In genomic region chr2:180449171-180449570, GRCh38 we compare ENCODE assay signal across 14 cellular contexts.
"Had no signal": no experiment of that assay in that cellular context is flagged by ENCODE, and none has a peak within 500 bp of the region (broad histone marks: within the 10 kb centered on the region; RNA-seq: fewer than 3 reads in every experiment).

No MANE protein-coding gene starts in this region.

- H3K27me3 ChIP-seq: left lung, neural progenitor cell, thyroid gland, upper lobe of right lung had no signal

- ATAC-seq: esophagus mucosa; left lung; naive thymus-derived CD8-positive, alpha-beta T cell; stimulated activated naive CD8-positive, alpha-beta T cell treated with anti-CD3 and anti-CD28 coated beads, Interleukin-15, Interleukin-2, amounts not matched to agents 100 U/mL and 50 U/mL, for 24 hours; T-cell; upper lobe of right lung had no signal

- H3K36me3 ChIP-seq: left lung, neural progenitor cell, thyroid gland, upper lobe of right lung had no signal

- H3K4me1 ChIP-seq: left lung, neural progenitor cell, thyroid gland, upper lobe of right lung had no signal

- H3K4me3 ChIP-seq: left lung, neural progenitor cell, thyroid gland, upper lobe of right lung had no signal

- H3K27ac ChIP-seq: left lung, neural progenitor cell, thyroid gland, upper lobe of right lung had no signal

- DNase-seq: activated CD4-positive, alpha-beta memory T cell treated with anti-CD3 and anti-CD28 coated beads for 36 hours; activated naive CD4-positive, alpha-beta T cell treated with anti-CD3 and anti-CD28 coated beads, Interleukin-2, amount 10 ng/mL, durations not matched to agents 7 days and 5 days; activated T-cell treated with anti-CD3 and anti-CD28 coated beads, Interleukin-2, amount 50 U/mL, for 48 hours; effector memory CD4-positive, alpha-beta T cell; kidney glomerular epithelial cell; left lung; naive thymus-derived CD8-positive, alpha-beta T cell; stimulated activated CD4-positive, alpha-beta T cell treated with anti-CD3 and anti-CD28 coated beads, Interleukin-4, amount 100 ng/mL, for 4 hours; stimulated activated naive CD8-positive, alpha-beta T cell treated with anti-CD3 and anti-CD28 coated beads, Interleukin-15, Interleukin-2, amounts not matched to agents 100 U/mL and 50 U/mL, for 24 hours; T-cell; thyroid gland; upper lobe of right lung had no signal

- H3K9me3 ChIP-seq: thyroid gland, upper lobe of right lung had no signal
